In the genomic region with DNA sequence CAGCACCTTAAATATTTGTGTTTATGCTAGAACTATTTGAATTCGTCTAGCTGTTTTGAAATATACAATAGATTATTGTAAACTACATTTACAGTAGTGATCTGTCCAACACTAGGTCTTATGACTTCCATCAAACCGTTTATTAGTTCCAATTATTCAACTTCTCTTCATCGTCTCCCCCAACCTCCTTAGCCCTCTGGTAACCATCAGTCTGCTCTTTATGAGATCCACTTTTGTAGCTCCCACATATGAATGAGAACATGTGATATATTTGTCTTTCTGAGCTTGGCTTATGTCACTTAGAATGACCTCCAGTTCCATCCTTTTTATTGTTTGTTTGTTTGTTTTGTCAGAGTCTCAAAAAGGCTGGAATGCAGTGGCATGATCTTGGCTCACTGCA, we compare ENCODE assay signal across 22 cellular contexts.
"Had no signal": no experiment of that assay in that cellular context is flagged by ENCODE, and none has a peak within 500 bp of the region (broad histone marks: within the 10 kb centered on the region; RNA-seq: fewer than 3 reads in every experiment).

No MANE protein-coding gene starts in this region.

- H3K9me3 ChIP-seq: SK-N-SH had no signal

- H3K4me2 ChIP-seq: PC-9, SK-N-SH had no signal

- H3K4me3 Mint-ChIP-seq: activated CD4-positive, alpha-beta T cell treated with anti-CD3 and anti-CD28 coated beads, Interleukin-2, amount 10 ng/mL, durations not matched to agents 24 days and 14 days; activated CD8-positive, alpha-beta memory T cell treated with anti-CD3 and anti-CD28 coated beads, Interleukin-2, amount 10 ng/mL, durations not matched to agents 7 days and 5 days; activated naive CD8-positive, alpha-beta T cell treated with anti-CD3 and anti-CD28 coated beads, Interleukin-2, amount 50 U/mL, for 24 hours; activated T-cell treated with anti-CD3 and anti-CD28 coated beads, Interleukin-2, amount 50 U/mL, for 24 hours; brain; T-helper 1 cell treated with Interleukin-12 subunit alpha and Interleukin-12 subunit beta and Interleukin-4 antibody, amounts not matched to agents 30 μg/mL and 1 μg/mL, for 36 hours had no signal

- H3K9ac ChIP-seq: SK-N-SH had no signal

- H3K27ac Mint-ChIP-seq: activated CD4-positive, alpha-beta T cell treated with anti-CD3 and anti-CD28 coated beads, Interleukin-2, amount 10 ng/mL, durations not matched to agents 24 days and 14 days; activated CD8-positive, alpha-beta memory T cell treated with anti-CD3 and anti-CD28 coated beads, Interleukin-2, amount 10 ng/mL, durations not matched to agents 7 days and 5 days; activated naive CD4-positive, alpha-beta T cell treated with anti-CD3 and anti-CD28 coated beads, Interleukin-2, amount 50 U/mL, for 72 hours; activated naive CD8-positive, alpha-beta T cell treated with anti-CD3 and anti-CD28 coated beads, Interleukin-2, amount 50 U/mL, for 24 hours; activated T-cell treated with anti-CD3 and anti-CD28 coated beads, Interleukin-2, amount 50 U/mL, for 24 hours; brain; T-helper 1 cell treated with Interleukin-12 subunit alpha and Interleukin-12 subunit beta and Interleukin-4 antibody, amounts not matched to agents 30 μg/mL and 1 μg/mL, for 36 hours had no signal

- H3K9me2 ChIP-seq: SK-N-SH had no signal

- H3K4me3 ChIP-seq: PC-9 had no signal

- H3K27ac ChIP-seq: PC-9 had no signal

- H3K27me3 Mint-ChIP-seq: activated CD4-positive, alpha-beta T cell treated with anti-CD3 and anti-CD28 coated beads, Interleukin-2, amount 10 ng/mL, durations not matched to agents 24 days and 14 days; activated CD8-positive, alpha-beta memory T cell treated with anti-CD3 and anti-CD28 coated beads, Interleukin-2, amount 10 ng/mL, durations not matched to agents 7 days and 5 days; activated naive CD8-positive, alpha-beta T cell treated with anti-CD3 and anti-CD28 coated beads, Interleukin-2, amount 50 U/mL, for 24 hours; activated T-cell treated with anti-CD3 and anti-CD28 coated beads, Interleukin-2, amount 50 U/mL, for 24 hours; brain had no signal

- H2AFZ ChIP-seq: PC-9 had no signal

- ATAC-seq: activated CD8-positive, alpha-beta memory T cell treated with anti-CD3 and anti-CD28 coated beads, Interleukin-2, amount 10 ng/mL, durations not matched to agents 7 days and 5 days; activated naive CD4-positive, alpha-beta T cell treated with anti-CD3 and anti-CD28 coated beads, Interleukin-2, amount 50 U/mL, for 72 hours; activated naive CD8-positive, alpha-beta T cell treated with anti-CD3 and anti-CD28 coated beads, Interleukin-2, amount 50 U/mL, for 24 hours had no signal

- DNase-seq: activated CD4-positive, alpha-beta T cell treated with anti-CD3 and anti-CD28 coated beads for 1 hour; activated CD4-positive, alpha-beta T cell treated with anti-CD3 and anti-CD28 coated beads, Interleukin-2, amount 10 ng/mL, durations not matched to agents 24 days and 14 days; activated CD4-positive, alpha-beta T cell treated with anti-CD3 and anti-CD28 coated beads, Interleukin-2, amount 50 U/mL, for 48 hours; activated CD8-positive, alpha-beta memory T cell treated with anti-CD3 and anti-CD28 coated beads, Interleukin-2, amount 10 ng/mL, durations not matched to agents 7 days and 5 days; activated effector memory CD4-positive, alpha-beta T cell treated with anti-CD3 and anti-CD28 coated beads, Interleukin-2, amount 50 U/mL, for 16 hours; activated naive CD4-positive, alpha-beta T cell treated with Interleukin-2 at 50 U/mL for 16 hours; activated naive CD8-positive, alpha-beta T cell treated with anti-CD3 and anti-CD28 coated beads, Interleukin-2, amount 50 U/mL, for 24 hours; activated T-cell treated with anti-CD3 and anti-CD28 coated beads, Interleukin-2, amount 50 U/mL, for 24 hours; amygdala; Karpas-422; NCI-H1105 treated with DMSO at 0.1 percent for 48 hours; NCI-H1436 treated with DMSO at 0.1 percent for 48 hours; NCI-H187; NCI-H2081 treated with DMSO at 0.1 percent for 48 hours; NCI-H446; NCI-H524; PC-9; SIG-M5; SK-N-SH had no signal
